Comparison of ENCODE assay signal across 24 cellular contexts in the genomic region with DNA sequence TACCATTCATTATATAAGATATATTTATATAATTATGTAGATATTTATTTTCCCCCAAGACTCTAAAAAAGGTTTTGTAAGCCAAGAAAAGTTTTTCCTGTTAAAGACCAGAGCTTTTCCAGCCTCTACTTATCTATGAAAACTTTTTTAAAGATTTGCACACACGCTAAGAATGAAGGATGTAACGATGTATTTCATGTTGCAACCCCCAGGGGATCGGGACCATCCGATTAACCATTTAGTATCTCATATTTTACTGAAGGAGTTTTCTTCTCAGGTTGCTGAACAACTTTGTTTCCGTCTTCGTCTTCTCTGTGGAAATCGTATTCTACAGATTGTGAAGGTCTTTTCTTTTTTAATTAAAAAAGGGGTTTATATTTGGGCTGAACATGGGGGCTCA.
DNase-seq lines count a peak whose midpoint lies in the region; ATAC-seq and TF ChIP-seq lines count a peak whose summit lies in the region.
"Had no signal": no experiment of that assay in that cellular context is flagged by ENCODE, and none has a peak within 500 bp of the region (broad histone marks: within the 10 kb centered on the region; RNA-seq: fewer than 3 reads in every experiment).

No MANE protein-coding gene starts in this region.

- no peaks in the 10 kb centered on the region for H3K27me3 ChIP-seq in right atrium auricular region
- H3K27me3 ChIP-seq in vagina, result no peaks in the 10 kb centered on the region
- H3K27me3 ChIP-seq: pancreas, stomach had no signal

- H3K36me3 ChIP-seq in right atrium auricular region (no peaks in the 10 kb centered on the region), vagina (no peaks in the 10 kb centered on the region)
- H3K36me3 ChIP-seq: lower lobe of right lung, pancreas, stomach, WERI-Rb-1 had no signal

- intact Hi-C loops in cardiac septum (cut with DNase I) (no loop called here), vagina (cut with DNase I) (no loop called here)

- ATAC-seq in activated naive CD8-positive, alpha-beta T cell treated with anti-CD3 and anti-CD28 coated beads, Interleukin-2, amount 50 U/mL, for 24 hours, result no peak
- ATAC-seq: CD8-positive, alpha-beta T cell; HCT116; HepG2; lower lobe of right lung had no signal

- H3K9me3 ChIP-seq in right atrium auricular region (no peaks in the 10 kb centered on the region), vagina (no peaks in the 10 kb centered on the region)
- H3K9me3 ChIP-seq: lower lobe of right lung, pancreas, stomach had no signal

- no peak overlapping the region for H3K4me3 Mint-ChIP-seq in activated naive CD8-positive, alpha-beta T cell treated with anti-CD3 and anti-CD28 coated beads, Interleukin-2, amount 50 U/mL, for 24 hours
- H3K4me3 Mint-ChIP-seq: CD8-positive, alpha-beta T cell had no signal

- H3K27ac ChIP-seq in right atrium auricular region (peak overlapping the region; percentile 41 to 52), vagina (peak overlapping the region; percentile 64), caudate nucleus (ENCODE audit: low read depth, low read length) (no peak overlapping the region)
- H3K27ac ChIP-seq: lower lobe of right lung, pancreas, WERI-Rb-1 had no signal

- no peaks in the 10 kb centered on the region for H3K4me1 ChIP-seq in right atrium auricular region
- peaks cover 8% of the 10 kb centered on the region for H3K4me1 ChIP-seq in vagina
- H3K4me1 ChIP-seq: lower lobe of right lung, pancreas had no signal

- no peaks in the 10 kb centered on the region for H3K4me1 Mint-ChIP-seq in activated naive CD8-positive, alpha-beta T cell treated with anti-CD3 and anti-CD28 coated beads, Interleukin-2, amount 50 U/mL, for 24 hours

- no peaks in the 10 kb centered on the region for H3K36me3 Mint-ChIP-seq in activated naive CD8-positive, alpha-beta T cell treated with anti-CD3 and anti-CD28 coated beads, Interleukin-2, amount 50 U/mL, for 24 hours (ENCODE audit: low read depth)
- H3K36me3 Mint-ChIP-seq: CD8-positive, alpha-beta T cell had no signal

- H3K4me3 ChIP-seq in right atrium auricular region, result peak overlapping the region in 1 of 2 donors; percentile 28
- H3K4me3 ChIP-seq in cardiac fibroblast (replicated peaks in 1 of 2; ENCODE audit: low read depth in 2 of 2, low read length in 2 of 2), result peak overlapping the region; percentile 25 to 57
- H3K4me3 ChIP-seq in vagina, result peak overlapping the region in 1 of 2 donors; percentile 22
- H3K4me3 ChIP-seq: lower lobe of right lung, pancreas, stomach had no signal

- no peak for TF ChIP-seq CTCF in right atrium auricular region (IDR thresholded peaks at IDR 0.05)
- no peak for TF ChIP-seq CTCF in cardiac fibroblast (IDR thresholded peaks at IDR 0.05; ENCODE audit: low read depth, low read length)
- TF ChIP-seq CTCF in vagina (IDR thresholded peaks at IDR 0.05), result no peak

- peaks cover 10% of the 10 kb centered on the region for H3K27me3 Mint-ChIP-seq in activated naive CD8-positive, alpha-beta T cell treated with anti-CD3 and anti-CD28 coated beads, Interleukin-2, amount 50 U/mL, for 24 hours

- DNase-seq in right atrium auricular region (ENCODE audit: low spot score) (no peak), cardiac septum (ENCODE audit: low spot score) (no peak), cardiac fibroblast (ENCODE audit: low read depth in 2 of 2) (peak; percentile 56 to 69), iris pigment epithelial cell (ENCODE audit: low read depth) (peak; percentile 24), vagina (ENCODE audit: extremely low spot score in 2 of 2) (no peak), iPS-NIHi7 (ENCODE audit: extremely low spot score) (no peak), caudate nucleus (lab: John Stamatoyannopoulos, UW) (no peak)
- DNase-seq in activated naive CD8-positive, alpha-beta T cell treated with anti-CD3 and anti-CD28 coated beads, Interleukin-2, amount 50 U/mL, for 24 hours, result no peak
- DNase-seq: ACHN; activated CD4-positive, alpha-beta T cell treated with anti-CD3 and anti-CD28 coated beads, Interleukin-2, amount 50 U/mL, for 48 hours; activated T-cell treated with anti-CD3 and anti-CD28 coated beads for 4 hours; CD8-positive, alpha-beta T cell; cortex of kidney; DMS53; lower lobe of right lung; NCI-H1417 treated with DMSO at 0.1 percent for 48 hours; NCI-H774; pancreas; stimulated activated CD4-positive, alpha-beta T cell treated with anti-CD3 and anti-CD28 coated beads, Interleukin-4, amount 100 ng/mL, for 1 hour; stomach; T-helper 2 cell; WERI-Rb-1 had no signal

- no peak for TF ChIP-seq POLR2A in vagina (IDR thresholded peaks at IDR 0.05)

- H3K27ac Mint-ChIP-seq in activated naive CD8-positive, alpha-beta T cell treated with anti-CD3 and anti-CD28 coated beads, Interleukin-2, amount 50 U/mL, for 24 hours, result no peak overlapping the region
- H3K27ac Mint-ChIP-seq: CD8-positive, alpha-beta T cell had no signal

- H3K9me3 Mint-ChIP-seq in activated naive CD8-positive, alpha-beta T cell treated with anti-CD3 and anti-CD28 coated beads, Interleukin-2, amount 50 U/mL, for 24 hours, result no peaks in the 10 kb centered on the region
- H3K9me3 Mint-ChIP-seq: CD8-positive, alpha-beta T cell had no signal

Comparison
In these comparisons a context has a peak if more than half of its experiments do, and no peak if none do; other contexts are left out.
1. DNase-seq: peak in cardiac fibroblast (2 of 2) and iris pigment epithelial cell (single experiment); none in right atrium auricular region (single experiment), cardiac septum (single experiment), vagina (0 of 2), activated naive CD8-positive, alpha-beta T cell treated with anti-CD3 and anti-CD28 coated beads, Interleukin-2, amount 50 U/mL, for 24 hours (single experiment), iPS-NIHi7 (single experiment) and caudate nucleus (0 of 61).